14 cellular contexts compared by ENCODE assay signal in the genomic region with DNA sequence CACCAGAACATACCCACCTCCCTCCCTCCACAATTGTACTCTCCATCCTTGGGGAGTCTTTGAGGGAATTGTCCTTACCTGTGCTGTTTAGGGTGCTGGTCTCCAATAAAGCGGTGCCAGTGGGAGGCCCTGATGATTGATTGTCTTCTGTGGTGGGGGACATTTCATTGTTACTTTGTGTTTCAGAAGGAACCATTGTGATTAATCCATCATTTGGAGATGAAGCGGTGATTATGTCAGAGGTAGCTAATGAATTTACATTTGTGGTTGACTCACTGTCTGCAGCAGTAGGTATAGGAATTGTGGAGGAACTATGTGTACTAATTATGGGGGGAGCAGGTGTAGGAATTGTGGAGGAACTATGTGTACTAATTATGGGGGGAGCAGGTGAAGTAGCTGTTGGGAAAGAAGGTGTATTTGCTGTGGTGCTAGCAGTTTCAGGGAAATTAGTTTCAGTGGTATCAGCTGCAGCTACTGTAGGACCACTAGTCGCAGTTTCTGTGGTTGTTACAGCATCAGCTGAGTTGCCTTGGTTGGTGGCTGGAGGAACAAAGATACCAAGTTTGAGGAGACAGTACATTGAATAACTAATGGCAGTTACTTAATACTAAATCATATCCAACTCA.
DNase-seq lines count a peak whose midpoint lies in the region; ATAC-seq, FAIRE-seq and TF ChIP-seq lines count a peak whose summit lies in the region.
"Had no signal": no experiment of that assay in that cellular context is flagged by ENCODE, and none has a peak within 500 bp of the region (broad histone marks: within the 10 kb centered on the region; RNA-seq: fewer than 3 reads in every experiment).

No MANE protein-coding gene starts in this region.

- TF ChIP-seq CTCF in GM06990 (IDR thresholded peaks at IDR 0.05; ENCODE audit: insufficient read depth, low read length, poor library complexity, severe bottlenecking): no peak

- H3K27me3 ChIP-seq in GM06990 (replicated peaks; ENCODE audit: control insufficient read depth, insufficient read depth, low read length): no peaks in the 10 kb centered on the region

- H3K4me3 ChIP-seq in GM06990 (replicated peaks; ENCODE audit: low read depth, low read length): no peak overlapping the region
- H3K4me3 ChIP-seq: A549 had no signal

- FAIRE-seq in RCC 7860 (lab: Jason Lieb, UNC): no peak
- FAIRE-seq: A549, H1 had no signal

- peak; percentile 85 for ATAC-seq in HG02588 (IDR thresholded peaks at IDR 0.05; ENCODE audit: unreplicated experiment)
- peak; percentile 76 for ATAC-seq in HG03354 (IDR thresholded peaks at IDR 0.05; ENCODE audit: poor library complexity, severe bottlenecking, unreplicated experiment)
- ATAC-seq in GM19455 (IDR thresholded peaks at IDR 0.05; ENCODE audit: unreplicated experiment): no peak

- DNase-seq in GM06990 (ENCODE audit: extremely low read depth, insufficient read length) (peak; percentile 7), GM19238 (ENCODE audit: insufficient read length, low spot score) (peak; percentile 45), epidermal melanocyte (ENCODE audit: insufficient read length, low spot score) (no peak), RCC 7860 (ENCODE audit: low spot score) (no peak), activated T-cell treated with anti-CD3 and anti-CD28 coated beads for 4 hours (no peak)
- DNase-seq: activated T-cell treated with anti-CD3 and anti-CD28 coated beads, Interleukin-2, amount 50 U/mL, for 24 hours; dermis blood vessel endothelial cell; stimulated activated CD4-positive, alpha-beta T cell treated with anti-CD3 and anti-CD28 coated beads, Interleukin-15, amount 100 ng/mL, for 24 hours; stimulated activated CD8-positive, alpha-beta memory T cell treated with anti-CD3 and anti-CD28 coated beads, Interleukin-4, amount 100 ng/mL, for 48 hours had no signal

- no peaks in the 10 kb centered on the region for H3K36me3 ChIP-seq in GM06990 (ENCODE audit: control insufficient read depth, insufficient read depth, low read length)

Comparison
In these comparisons a context has a peak if more than half of its experiments do, and no peak if none do; other contexts are left out.
1. DNase-seq: peak in GM06990 (single experiment) and GM19238 (single experiment); none in epidermal melanocyte (single experiment), RCC 7860 (single experiment) and activated T-cell treated with anti-CD3 and anti-CD28 coated beads for 4 hours (single experiment).